Comparison of ENCODE assay signal across 2 cellular contexts in genomic region chr1:84278905-84279304, GRCh38.
A peak's percentile ranks its signal among the peaks of the same experiment; 100 is the strongest.
TF ChIP-seq lines count a peak whose summit lies in the region.

No MANE protein-coding gene starts in this region.

TF ChIP-seq in K562, 482 proteins besides CTCF, POLR2A, EP300 and RAD21 (continues in another document):
- TF ChIP-seq GATA2 (CRISPR knock-in tag; IDR thresholded peaks at IDR 0.05) (0 out of 2 replicates have a peak, but pooled peaks have one; percentile 18), BMI1 (IDR thresholded peaks at IDR 0.05; ENCODE audit: low read length) (no peak), ZNF512 (tag; IDR thresholded peaks at IDR 0.05) (no peak), HMGN3 (IDR thresholded peaks at IDR 0.05; ENCODE audit: borderline replicate concordance, extremely low read depth, insufficient read length, low read depth, low read length) (peak; percentile 25), TFAP4 (CRISPR knock-in tag; IDR thresholded peaks at IDR 0.05; ENCODE audit: borderline replicate concordance) (no peak), BRD4 (IDR thresholded peaks at IDR 0.05) (no peak), ZNF354B (CRISPR knock-in tag; IDR thresholded peaks at IDR 0.05) (no peak), SRSF9 (IDR thresholded peaks at IDR 0.05; ENCODE audit: borderline replicate concordance, low read depth, low read length) (no peak), KLF16 (IDR thresholded peaks at IDR 0.05) (peak; percentile 63; the same call in 1 of the 2 replicates), RNF219 (CRISPR knock-in tag; IDR thresholded peaks at IDR 0.05) (no peak), SMARCE1 (IDR thresholded peaks at IDR 0.05) (peak; percentile 85; the same call in 1 of the 2 replicates), ZNF212 (CRISPR knock-in tag; IDR thresholded peaks at IDR 0.05) (no peak), SAP30 (IDR thresholded peaks at IDR 0.05; ENCODE audit: borderline replicate concordance, insufficient read depth, low read depth, low read length, poor library complexity, severe bottlenecking) (no peak), CEBPG (CRISPR knock-in tag; IDR thresholded peaks at IDR 0.05) (no peak), CEBPG (tag; conservative IDR thresholded peaks at IDR 0.05 in 1 of 2, IDR thresholded peaks at IDR 0.05 in 1 of 2) (peak in 1 of 2 experiments; percentile 62; a peak in 1 of 4 replicates), SMARCA4 (IDR thresholded peaks at IDR 0.05) (peak; percentile 60; the same call in 1 of the 2 replicates), SIX5 (IDR thresholded peaks at IDR 0.05; ENCODE audit: borderline replicate concordance in 1 of 2, insufficient read depth in 1 of 2, low read depth in 1 of 2, low read length in 2 of 2) (no peak), ZFPM2 (CRISPR knock-in tag; IDR thresholded peaks at IDR 0.05) (no peak), ELF2 (CRISPR knock-in tag; IDR thresholded peaks at IDR 0.05) (0 out of 2 replicates have a peak, but pooled peaks have one; percentile 22), GABPB2 (CRISPR knock-in tag; conservative IDR thresholded peaks at IDR 0.05) (no peak), CCNT2 (IDR thresholded peaks at IDR 0.05; ENCODE audit: borderline replicate concordance, extremely low read depth, insufficient read length, low read depth, low read length) (peak; percentile 78), TEAD4 (IDR thresholded peaks at IDR 0.05; ENCODE audit: low read length) (peak; percentile 80; the same call in 1 of the 2 replicates), TEAD4 (CRISPR knock-in tag; IDR thresholded peaks at IDR 0.05; ENCODE audit: borderline replicate concordance) (no peak), ZNF77 (CRISPR knock-in tag; IDR thresholded peaks at IDR 0.05) (no peak), NFIX (CRISPR knock-in tag; IDR thresholded peaks at IDR 0.05; ENCODE audit: low read depth) (no peak), FOXA3 (CRISPR knock-in tag; conservative IDR thresholded peaks at IDR 0.05 in 1 of 2, IDR thresholded peaks at IDR 0.05 in 1 of 2) (peak in 1 of 2 experiments; percentile 93; a peak in 2 of 4 replicates), FOS (IDR thresholded peaks at IDR 0.05; ENCODE audit: extremely low read depth, insufficient read length) (no peak), GABPA (tag; conservative IDR thresholded peaks at IDR 0.05; ENCODE audit: low read depth) (0 out of 2 replicates have a peak, but pooled peaks have one; percentile 26), TEAD2 (tag; IDR thresholded peaks at IDR 0.05) (no peak), MEIS2 (IDR thresholded peaks at IDR 0.05; ENCODE audit: partially characterized antibody) (peak; percentile 40), CBFA2T2 (conservative IDR thresholded peaks at IDR 0.05) (peak; percentile 12; the same call in 1 of the 2 replicates), HBP1 (CRISPR knock-in tag; IDR thresholded peaks at IDR 0.05) (no peak), NFATC3 (IDR thresholded peaks at IDR 0.05) (no peak), MTA2 (IDR thresholded peaks at IDR 0.05; ENCODE audit: low read depth) (peak; percentile 40), ZNF551 (CRISPR knock-in tag; IDR thresholded peaks at IDR 0.05) (no peak)

TF ChIP-seq in HepG2, 621 proteins besides CTCF, POLR2A, EP300 and RAD21:
- no peak for TF ChIP-seq RNF2 (conservative IDR thresholded peaks at IDR 0.05; ENCODE audit: low read depth)
- no peak for TF ChIP-seq SNAPC2 (CRISPR knock-in tag; IDR thresholded peaks at IDR 0.05)
- no peak for TF ChIP-seq SP1 (IDR thresholded peaks at IDR 0.05)
- no peak for TF ChIP-seq SP1 (CRISPR knock-in tag; IDR thresholded peaks at IDR 0.05)
- TF ChIP-seq U2AF2 (IDR thresholded peaks at IDR 0.05; ENCODE audit: low read depth, low read length), result no peak
- TF ChIP-seq HOXA3 (CRISPR knock-in tag; IDR thresholded peaks at IDR 0.05), result no peak
